In the genomic region with DNA sequence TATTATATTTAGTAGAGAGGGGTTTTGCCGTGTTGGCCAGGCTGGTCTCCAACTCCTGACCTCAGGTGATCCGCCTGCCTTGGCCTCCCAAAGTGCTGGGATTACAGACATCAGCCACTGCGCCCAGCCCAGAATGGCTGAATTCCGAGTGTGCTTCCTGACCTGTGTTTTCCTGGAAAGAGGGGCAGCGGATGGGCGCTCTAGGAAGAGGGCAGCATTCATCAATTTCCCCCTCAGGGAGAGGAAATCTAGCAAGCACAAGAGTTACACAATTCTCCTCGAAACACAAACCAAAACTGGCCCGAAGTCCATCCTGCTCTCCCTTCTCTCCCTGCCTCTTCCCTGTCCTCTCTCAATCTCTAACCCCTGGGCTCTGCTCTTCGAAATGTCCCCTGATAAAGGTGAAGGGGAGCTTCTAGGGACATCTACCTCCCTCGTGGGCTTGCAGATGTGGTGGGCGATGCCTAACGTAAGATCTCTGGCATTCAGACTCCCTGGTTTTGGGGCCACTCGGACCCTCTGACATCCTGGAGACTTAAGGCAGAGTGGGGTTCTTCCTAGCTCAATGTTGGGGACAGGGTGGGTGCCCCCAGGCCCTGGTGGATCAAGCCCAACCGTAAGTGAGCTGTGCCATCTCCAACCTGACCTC, we compare ENCODE assay signal across 1 cellular context.
TF ChIP-seq lines count a peak whose summit lies in the region.

No MANE protein-coding gene starts in this region.

TF ChIP-seq in HepG2, 621 proteins besides CTCF, POLR2A, EP300 and RAD21 (continued from another document and continues in another):
- TF ChIP-seq, protein P1, sequence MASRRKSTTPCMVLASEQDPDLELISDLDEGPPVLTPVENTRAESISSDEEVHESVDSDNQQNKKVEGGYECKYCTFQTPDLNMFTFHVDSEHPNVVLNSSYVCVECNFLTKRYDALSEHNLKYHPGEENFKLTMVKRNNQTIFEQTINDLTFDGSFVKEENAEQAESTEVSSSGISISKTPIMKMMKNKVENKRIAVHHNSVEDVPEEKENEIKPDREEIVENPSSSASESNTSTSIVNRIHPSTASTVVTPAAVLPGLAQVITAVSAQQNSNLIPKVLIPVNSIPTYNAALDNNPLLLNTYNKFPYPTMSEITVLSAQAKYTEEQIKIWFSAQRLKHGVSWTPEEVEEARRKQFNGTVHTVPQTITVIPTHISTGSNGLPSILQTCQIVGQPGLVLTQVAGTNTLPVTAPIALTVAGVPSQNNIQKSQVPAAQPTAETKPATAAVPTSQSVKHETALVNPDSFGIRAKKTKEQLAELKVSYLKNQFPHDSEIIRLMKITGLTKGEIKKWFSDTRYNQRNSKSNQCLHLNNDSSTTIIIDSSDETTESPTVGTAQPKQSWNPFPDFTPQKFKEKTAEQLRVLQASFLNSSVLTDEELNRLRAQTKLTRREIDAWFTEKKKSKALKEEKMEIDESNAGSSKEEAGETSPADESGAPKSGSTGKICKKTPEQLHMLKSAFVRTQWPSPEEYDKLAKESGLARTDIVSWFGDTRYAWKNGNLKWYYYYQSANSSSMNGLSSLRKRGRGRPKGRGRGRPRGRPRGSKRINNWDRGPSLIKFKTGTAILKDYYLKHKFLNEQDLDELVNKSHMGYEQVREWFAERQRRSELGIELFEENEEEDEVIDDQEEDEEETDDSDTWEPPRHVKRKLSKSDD (CRISPR knock-in tag; IDR thresholded peaks at IDR 0.05; ENCODE audit: low read depth): peak; percentile 62; the same call in 1 of the 2 replicates
- TF ChIP-seq SUZ12 (IDR thresholded peaks at IDR 0.05; ENCODE audit: low read depth, low read length): no peak
- no peak for TF ChIP-seq KDM6A (CRISPR knock-in tag; IDR thresholded peaks at IDR 0.05; ENCODE audit: low read depth)
- peak; percentile 81; the same call in 1 of the 2 replicates for TF ChIP-seq ZFAT (CRISPR knock-in tag; conservative IDR thresholded peaks at IDR 0.05)
- TF ChIP-seq, protein P2, sequence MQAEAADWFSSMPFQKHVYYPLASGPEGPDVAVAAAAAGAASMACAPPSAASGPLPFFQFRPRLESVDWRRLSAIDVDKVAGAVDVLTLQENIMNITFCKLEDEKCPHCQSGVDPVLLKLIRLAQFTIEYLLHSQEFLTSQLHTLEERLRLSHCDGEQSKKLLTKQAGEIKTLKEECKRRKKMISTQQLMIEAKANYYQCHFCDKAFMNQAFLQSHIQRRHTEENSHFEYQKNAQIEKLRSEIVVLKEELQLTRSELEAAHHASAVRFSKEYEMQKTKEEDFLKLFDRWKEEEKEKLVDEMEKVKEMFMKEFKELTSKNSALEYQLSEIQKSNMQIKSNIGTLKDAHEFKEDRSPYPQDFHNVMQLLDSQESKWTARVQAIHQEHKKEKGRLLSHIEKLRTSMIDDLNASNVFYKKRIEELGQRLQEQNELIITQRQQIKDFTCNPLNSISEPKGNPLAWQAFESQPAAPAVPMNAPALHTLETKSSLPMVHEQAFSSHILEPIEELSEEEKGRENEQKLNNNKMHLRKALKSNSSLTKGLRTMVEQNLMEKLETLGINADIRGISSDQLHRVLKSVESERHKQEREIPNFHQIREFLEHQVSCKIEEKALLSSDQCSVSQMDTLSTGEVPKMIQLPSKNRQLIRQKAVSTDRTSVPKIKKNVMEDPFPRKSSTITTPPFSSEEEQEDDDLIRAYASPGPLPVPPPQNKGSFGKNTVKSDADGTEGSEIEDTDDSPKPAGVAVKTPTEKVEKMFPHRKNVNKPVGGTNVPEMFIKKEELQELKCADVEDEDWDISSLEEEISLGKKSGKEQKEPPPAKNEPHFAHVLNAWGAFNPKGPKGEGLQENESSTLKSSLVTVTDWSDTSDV (CRISPR knock-in tag; IDR thresholded peaks at IDR 0.05): no peak
- no peak for TF ChIP-seq SETDB1 (CRISPR knock-in tag; IDR thresholded peaks at IDR 0.05; ENCODE audit: borderline replicate concordance)
- no peak for TF ChIP-seq ZNF703 (CRISPR knock-in tag; IDR thresholded peaks at IDR 0.05; ENCODE audit: borderline replicate concordance)
- no peak for TF ChIP-seq POLR2G (IDR thresholded peaks at IDR 0.05; ENCODE audit: low read depth, low read length)
- no peak for TF ChIP-seq ATRX (CRISPR knock-in tag; IDR thresholded peaks at IDR 0.05; ENCODE audit: borderline replicate concordance)
- TF ChIP-seq, protein P3, sequence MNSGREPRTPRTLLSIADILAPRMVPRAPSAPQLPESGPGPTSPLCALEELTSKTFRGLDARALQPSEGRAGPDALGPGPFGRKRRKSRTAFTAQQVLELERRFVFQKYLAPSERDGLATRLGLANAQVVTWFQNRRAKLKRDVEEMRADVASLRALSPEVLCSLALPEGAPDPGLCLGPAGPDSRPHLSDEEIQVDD (CRISPR knock-in tag; IDR thresholded peaks at IDR 0.05; ENCODE audit: borderline replicate concordance): no peak
- TF ChIP-seq ZFYVE20 (CRISPR knock-in tag; IDR thresholded peaks at IDR 0.05; ENCODE audit: borderline replicate concordance, low read depth): no peak
- TF ChIP-seq, protein P4, sequence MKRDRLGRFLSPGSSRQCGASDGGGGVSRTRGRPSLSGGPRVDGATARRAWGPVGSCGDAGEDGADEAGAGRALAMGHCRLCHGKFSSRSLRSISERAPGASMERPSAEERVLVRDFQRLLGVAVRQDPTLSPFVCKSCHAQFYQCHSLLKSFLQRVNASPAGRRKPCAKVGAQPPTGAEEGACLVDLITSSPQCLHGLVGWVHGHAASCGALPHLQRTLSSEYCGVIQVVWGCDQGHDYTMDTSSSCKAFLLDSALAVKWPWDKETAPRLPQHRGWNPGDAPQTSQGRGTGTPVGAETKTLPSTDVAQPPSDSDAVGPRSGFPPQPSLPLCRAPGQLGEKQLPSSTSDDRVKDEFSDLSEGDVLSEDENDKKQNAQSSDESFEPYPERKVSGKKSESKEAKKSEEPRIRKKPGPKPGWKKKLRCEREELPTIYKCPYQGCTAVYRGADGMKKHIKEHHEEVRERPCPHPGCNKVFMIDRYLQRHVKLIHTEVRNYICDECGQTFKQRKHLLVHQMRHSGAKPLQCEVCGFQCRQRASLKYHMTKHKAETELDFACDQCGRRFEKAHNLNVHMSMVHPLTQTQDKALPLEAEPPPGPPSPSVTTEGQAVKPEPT (CRISPR knock-in tag; IDR thresholded peaks at IDR 0.05; ENCODE audit: low read depth): no peak
- no peak for TF ChIP-seq ZNF768 (CRISPR knock-in tag; IDR thresholded peaks at IDR 0.05)
- TF ChIP-seq ZNF557 (CRISPR knock-in tag; IDR thresholded peaks at IDR 0.05): 0 out of 2 replicates have a peak, but pooled peaks have one; percentile 74
- TF ChIP-seq, protein P5, sequence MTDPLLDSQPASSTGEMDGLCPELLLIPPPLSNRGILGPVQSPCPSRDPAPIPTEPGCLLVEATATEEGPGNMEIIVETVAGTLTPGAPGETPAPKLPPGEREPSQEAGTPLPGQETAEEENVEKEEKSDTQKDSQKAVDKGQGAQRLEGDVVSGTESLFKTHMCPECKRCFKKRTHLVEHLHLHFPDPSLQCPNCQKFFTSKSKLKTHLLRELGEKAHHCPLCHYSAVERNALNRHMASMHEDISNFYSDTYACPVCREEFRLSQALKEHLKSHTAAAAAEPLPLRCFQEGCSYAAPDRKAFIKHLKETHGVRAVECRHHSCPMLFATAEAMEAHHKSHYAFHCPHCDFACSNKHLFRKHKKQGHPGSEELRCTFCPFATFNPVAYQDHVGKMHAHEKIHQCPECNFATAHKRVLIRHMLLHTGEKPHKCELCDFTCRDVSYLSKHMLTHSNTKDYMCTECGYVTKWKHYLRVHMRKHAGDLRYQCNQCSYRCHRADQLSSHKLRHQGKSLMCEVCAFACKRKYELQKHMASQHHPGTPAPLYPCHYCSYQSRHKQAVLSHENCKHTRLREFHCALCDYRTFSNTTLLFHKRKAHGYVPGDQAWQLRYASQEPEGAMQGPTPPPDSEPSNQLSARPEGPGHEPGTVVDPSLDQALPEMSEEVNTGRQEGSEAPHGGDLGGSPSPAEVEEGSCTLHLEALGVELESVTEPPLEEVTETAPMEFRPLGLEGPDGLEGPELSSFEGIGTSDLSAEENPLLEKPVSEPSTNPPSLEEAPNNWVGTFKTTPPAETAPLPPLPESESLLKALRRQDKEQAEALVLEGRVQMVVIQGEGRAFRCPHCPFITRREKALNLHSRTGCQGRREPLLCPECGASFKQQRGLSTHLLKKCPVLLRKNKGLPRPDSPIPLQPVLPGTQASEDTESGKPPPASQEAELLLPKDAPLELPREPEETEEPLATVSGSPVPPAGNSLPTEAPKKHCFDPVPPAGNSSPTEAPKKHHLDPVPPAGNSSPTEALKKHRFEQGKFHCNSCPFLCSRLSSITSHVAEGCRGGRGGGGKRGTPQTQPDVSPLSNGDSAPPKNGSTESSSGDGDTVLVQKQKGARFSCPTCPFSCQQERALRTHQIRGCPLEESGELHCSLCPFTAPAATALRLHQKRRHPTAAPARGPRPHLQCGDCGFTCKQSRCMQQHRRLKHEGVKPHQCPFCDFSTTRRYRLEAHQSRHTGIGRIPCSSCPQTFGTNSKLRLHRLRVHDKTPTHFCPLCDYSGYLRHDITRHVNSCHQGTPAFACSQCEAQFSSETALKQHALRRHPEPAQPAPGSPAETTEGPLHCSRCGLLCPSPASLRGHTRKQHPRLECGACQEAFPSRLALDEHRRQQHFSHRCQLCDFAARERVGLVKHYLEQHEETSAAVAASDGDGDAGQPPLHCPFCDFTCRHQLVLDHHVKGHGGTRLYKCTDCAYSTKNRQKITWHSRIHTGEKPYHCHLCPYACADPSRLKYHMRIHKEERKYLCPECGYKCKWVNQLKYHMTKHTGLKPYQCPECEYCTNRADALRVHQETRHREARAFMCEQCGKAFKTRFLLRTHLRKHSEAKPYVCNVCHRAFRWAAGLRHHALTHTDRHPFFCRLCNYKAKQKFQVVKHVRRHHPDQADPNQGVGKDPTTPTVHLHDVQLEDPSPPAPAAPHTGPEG (CRISPR knock-in tag; IDR thresholded peaks at IDR 0.05): 0 out of 2 replicates have a peak, but pooled peaks have one; percentile 56
- TF ChIP-seq, protein P6, sequence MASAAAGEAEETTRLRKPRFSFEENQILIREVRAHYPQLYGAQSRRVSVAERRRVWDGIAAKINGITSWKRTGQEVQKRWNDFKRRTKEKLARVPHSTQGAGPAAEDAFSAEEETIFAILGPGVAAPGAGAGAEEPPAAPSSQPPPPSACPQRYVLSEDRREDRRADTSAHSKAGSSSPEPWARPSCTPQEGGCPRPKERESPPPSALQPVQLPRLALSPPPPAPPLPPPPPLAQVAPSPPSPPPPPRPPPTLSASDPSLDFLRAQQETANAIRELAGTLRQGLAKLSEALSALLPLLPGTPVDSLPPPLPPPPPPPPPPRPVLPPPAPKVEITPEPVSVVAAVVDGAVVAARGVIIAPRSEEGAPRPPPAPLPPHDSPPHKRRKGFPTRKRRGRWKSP (CRISPR knock-in tag; IDR thresholded peaks at IDR 0.05): no peak
- peak; percentile 44; the same call in 1 of the 2 replicates for TF ChIP-seq ZNF652 (CRISPR knock-in tag; IDR thresholded peaks at IDR 0.05; ENCODE audit: borderline replicate concordance, low read depth)
- TF ChIP-seq ZNF136 (CRISPR knock-in tag; IDR thresholded peaks at IDR 0.05; ENCODE audit: low read depth): no peak
- TF ChIP-seq, protein P7, sequence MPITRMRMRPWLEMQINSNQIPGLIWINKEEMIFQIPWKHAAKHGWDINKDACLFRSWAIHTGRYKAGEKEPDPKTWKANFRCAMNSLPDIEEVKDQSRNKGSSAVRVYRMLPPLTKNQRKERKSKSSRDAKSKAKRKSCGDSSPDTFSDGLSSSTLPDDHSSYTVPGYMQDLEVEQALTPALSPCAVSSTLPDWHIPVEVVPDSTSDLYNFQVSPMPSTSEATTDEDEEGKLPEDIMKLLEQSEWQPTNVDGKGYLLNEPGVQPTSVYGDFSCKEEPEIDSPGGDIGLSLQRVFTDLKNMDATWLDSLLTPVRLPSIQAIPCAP (CRISPR knock-in tag; IDR thresholded peaks at IDR 0.05; ENCODE audit: low read depth): no peak
- no peak for TF ChIP-seq ZNF451 (CRISPR knock-in tag; IDR thresholded peaks at IDR 0.05)
- TF ChIP-seq HHEX (CRISPR knock-in tag; IDR thresholded peaks at IDR 0.05): no peak
- TF ChIP-seq, protein P8, sequence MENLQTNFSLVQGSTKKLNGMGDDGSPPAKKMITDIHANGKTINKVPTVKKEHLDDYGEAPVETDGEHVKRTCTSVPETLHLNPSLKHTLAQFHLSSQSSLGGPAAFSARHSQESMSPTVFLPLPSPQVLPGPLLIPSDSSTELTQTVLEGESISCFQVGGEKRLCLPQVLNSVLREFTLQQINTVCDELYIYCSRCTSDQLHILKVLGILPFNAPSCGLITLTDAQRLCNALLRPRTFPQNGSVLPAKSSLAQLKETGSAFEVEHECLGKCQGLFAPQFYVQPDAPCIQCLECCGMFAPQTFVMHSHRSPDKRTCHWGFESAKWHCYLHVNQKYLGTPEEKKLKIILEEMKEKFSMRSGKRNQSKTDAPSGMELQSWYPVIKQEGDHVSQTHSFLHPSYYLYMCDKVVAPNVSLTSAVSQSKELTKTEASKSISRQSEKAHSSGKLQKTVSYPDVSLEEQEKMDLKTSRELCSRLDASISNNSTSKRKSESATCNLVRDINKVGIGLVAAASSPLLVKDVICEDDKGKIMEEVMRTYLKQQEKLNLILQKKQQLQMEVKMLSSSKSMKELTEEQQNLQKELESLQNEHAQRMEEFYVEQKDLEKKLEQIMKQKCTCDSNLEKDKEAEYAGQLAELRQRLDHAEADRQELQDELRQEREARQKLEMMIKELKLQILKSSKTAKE (CRISPR knock-in tag; IDR thresholded peaks at IDR 0.05; ENCODE audit: borderline replicate concordance): peak; percentile 94
- peak; percentile 41; the same call in 1 of the 2 replicates for TF ChIP-seq FOSL2 (CRISPR knock-in tag; IDR thresholded peaks at IDR 0.05)
